18 cellular contexts compared by ENCODE assay signal in the genomic region with DNA sequence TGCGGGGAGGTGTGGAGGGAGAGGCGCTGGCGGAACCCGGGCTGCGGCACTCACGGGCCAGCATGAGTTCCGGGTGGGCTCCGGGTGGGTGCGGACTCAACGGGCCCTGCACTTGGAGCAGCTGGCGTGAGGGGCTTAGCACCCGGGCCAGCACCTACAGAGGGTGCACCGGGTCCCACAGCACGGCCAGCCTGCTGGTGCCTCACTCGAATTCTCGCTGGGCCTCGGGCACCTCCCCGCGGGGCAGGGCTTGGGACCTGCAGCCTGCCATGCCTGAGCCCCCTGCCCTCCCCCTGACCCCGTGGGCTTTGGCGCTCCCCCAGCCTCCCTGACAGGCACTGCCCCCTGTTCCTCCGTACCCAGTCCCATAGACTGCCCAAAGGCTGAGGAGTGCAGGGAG. TPM values are rescaled to one million over a fixed set of nuclear protein-coding genes. Genes with fewer than 3 reads are reported as not detected.
DNase-seq lines count a peak whose midpoint lies in the region; ATAC-seq, FAIRE-seq and TF ChIP-seq lines count a peak whose summit lies in the region.
"Had no signal": no experiment of that assay in that cellular context is flagged by ENCODE, and none has a peak within 500 bp of the region (broad histone marks: within the 10 kb centered on the region; RNA-seq: fewer than 3 reads in every experiment).

No MANE protein-coding gene starts in this region.

- intact Hi-C loops in spleen (cut with DNase I; ENCODE audit: low total_unique reads) (loop anchor here (10.0 kb wide), 1 partner anchor 142 kb away; no protein-coding TSS in a partner anchor), testis (cut with DNase I; ENCODE audit: low total_unique reads) (no loop called here)

- 93 to 100% (median 97%) methylated on average over 1 to 22 of the region's 22 CpGs for WGBS in spleen, 5 donors
- WGBS in testis, 2 donors, result 78% methylated on average over 22 of the region's 22 CpGs; no CpG with 5 or more reads in 1 of the 2 donors

- TF ChIP-seq CTCF in Loucy (conservative IDR thresholded peaks at IDR 0.05; ENCODE audit: low read length) (no peak), spleen (IDR thresholded peaks at IDR 0.05 in 8 of 11, conservative IDR thresholded peaks at IDR 0.05 in 3 of 11) (no peak), testis (IDR thresholded peaks at IDR 0.05) (no peak)

- TF ChIP-seq POLR2A in spleen (IDR thresholded peaks at IDR 0.05) (no peak), testis (IDR thresholded peaks at IDR 0.05) (no peak)

- no peak for FAIRE-seq in frontal cortex (lab: Jason Lieb, UNC)
- FAIRE-seq: A549, D721Med, G401.6 had no signal

- peak overlapping the region; percentile 91 for H3K4me2 ChIP-seq in Loucy (ENCODE audit: low read depth, low read length, poor library complexity, severe bottlenecking)
- H3K4me2 ChIP-seq: A549 had no signal

- no peak overlapping the region for H2AFZ ChIP-seq in Loucy (ENCODE audit: low read length)

- H3K9me3 ChIP-seq in Loucy (ENCODE audit: insufficient read depth, low read depth, low read length) (no peaks in the 10 kb centered on the region), spleen (peaks cover 0 to 5% (median 0%) of the 10 kb centered on the region in 8 donors), testis (no peaks in the 10 kb centered on the region)
- H3K9me3 ChIP-seq: A549, BE2C had no signal

- H3K27me3 ChIP-seq in Loucy (ENCODE audit: insufficient read depth, low read length, poor library complexity, severe bottlenecking) (no peaks in the 10 kb centered on the region), spleen (replicated peaks in 1 of 7) (no peaks in the 10 kb centered on the region), testis (no peaks in the 10 kb centered on the region)
- H3K27me3 ChIP-seq: BE2C had no signal

- H3K4me3 ChIP-seq in Loucy (ENCODE audit: low read length, poor library complexity, severe bottlenecking) (peak overlapping the region; percentile 39), spleen (no peak overlapping the region), testis (peak overlapping the region; percentile 29 to 48)
- H3K4me3 ChIP-seq: A549 had no signal

- peaks cover 8% of the 10 kb centered on the region; the same call in 1 of the 2 replicates for H3F3A ChIP-seq in Loucy (ENCODE audit: low read depth)

- ATAC-seq in esophagus mucosa (peak; percentile 34), GM18520 (IDR thresholded peaks at IDR 0.05; ENCODE audit: unreplicated experiment) (no peak)
- ATAC-seq: A549; CD8-positive, alpha-beta T cell had no signal

- H3K4me1 ChIP-seq in Loucy (ENCODE audit: insufficient read depth, low read length, poor library complexity, severe bottlenecking), result peaks cover 21% of the 10 kb centered on the region
- peaks cover 0 to 8% (median 0%) of the 10 kb centered on the region in 6 donors for H3K4me1 ChIP-seq in spleen
- H3K4me1 ChIP-seq in testis, result no peaks in the 10 kb centered on the region
- H3K4me1 ChIP-seq: A549, BE2C had no signal

- H3K27ac ChIP-seq in spleen (no peak overlapping the region), testis (no peak overlapping the region)
- H3K27ac ChIP-seq: A549 had no signal

- no peaks in the 10 kb centered on the region for H3K79me2 ChIP-seq in Loucy (ENCODE audit: insufficient read depth, low read length)

- H4K20me1 ChIP-seq in Loucy (ENCODE audit: insufficient read depth, low read length, poor library complexity, severe bottlenecking), result no peaks in the 10 kb centered on the region

- H3K36me3 ChIP-seq in Loucy (ENCODE audit: insufficient read depth, low read length), result no peaks in the 10 kb centered on the region
- H3K36me3 ChIP-seq in spleen, result no peaks in the 10 kb centered on the region
- H3K36me3 ChIP-seq in testis (ENCODE audit: low read depth, missing control alignments), result no peaks in the 10 kb centered on the region
- H3K36me3 ChIP-seq: BE2C had no signal

- peak; percentile 77 for DNase-seq in spleen
- DNase-seq in testis, result no peak
- DNase-seq in NOMO-1 treated with DMSO at 0.1 percent for 48 hours (lab: John Stamatoyannopoulos, UW; ENCODE audit: unreplicated experiment), result no peak
- no peak for DNase-seq in frontal cortex (ENCODE audit: low spot score in 2 of 2)
- DNase-seq: BE2C, COR-L47, DMS153, DMS79 treated with DMSO at 0.1 percent for 48 hours, EL, GOT3, H9 had no signal

- no peak overlapping the region for H3K9ac ChIP-seq in Loucy (ENCODE audit: low read depth, low read length, poor library complexity, severe bottlenecking)

- no peaks in the 10 kb centered on the region for H3K9me2 ChIP-seq in Loucy (replicated peaks; ENCODE audit: low read depth, low read length)

RNA-seq across cellular contexts. Expression of a gene that starts 10.8 kb away (rescaled TPM):
- total RNA-seq in esophagus mucosa (48.9 TPM), spleen (10 to 100 TPM; 30.7 to 44.2 (median 36.2) TPM), testis (10 to 100 TPM; 72.4 to 88.1 TPM), frontal cortex (69.7 TPM)
- polyA plus RNA-seq in spleen (10 to 100 TPM in 1 of 3 donors, 1 to 10 TPM in 2; 5.9 to 14.5 (median 8.5) TPM), testis (ENCODE audit: insufficient read depth, low read depth, low replicate concordance) (31.2 TPM)

Comparison
In these comparisons a context has a peak if more than half of its experiments do, and no peak if none do; other contexts are left out.
1. H3K4me3 ChIP-seq: peak in Loucy (single experiment) and testis (2 of 2); none in spleen (0 of 8).